In genomic region chr9:33263936-33264472, GRCh38 we compare ENCODE assay signal across 8 cellular contexts. TPM values are rescaled to one million over a fixed set of nuclear protein-coding genes. Genes with fewer than 3 reads are reported as not detected.
A peak's percentile ranks its signal among the peaks of the same experiment; 100 is the strongest.
DNase-seq lines count a peak whose midpoint lies in the region; ATAC-seq and TF ChIP-seq lines count a peak whose summit lies in the region.

No MANE protein-coding gene starts in this region.

- no peaks in the 10 kb centered on the region for H3K27me3 Mint-ChIP-seq in natural killer cell (ENCODE audit: low read depth in 2 of 2)

- H3K9me3 Mint-ChIP-seq in natural killer cell = no peaks in the 10 kb centered on the region

- CTCF ChIA-PET in HCT116 (lab: Charles Lee) = interaction anchor here (1.3 kb wide), 1 partner anchor 22 kb away, joined by 4 read pairs; no protein-coding TSS in a partner anchor

- RAD21 ChIA-PET in HCT116 (lab: Charles Lee; ENCODE audit: low non-redundant PET in 1 of 2, low total read pairs in 2 of 2, uncharacterized antibody in 2 of 2, unreplicated experiment in 2 of 2) = no interaction called here

- peaks cover 40 to 41% of the 10 kb centered on the region in 2 donors for H3K4me1 Mint-ChIP-seq in natural killer cell

- H3K9ac ChIP-seq in HCT116 (ENCODE audit: low read length) (peak overlapping the region; percentile 93), MM.1S (ENCODE audit: low read length) (peak overlapping the region; percentile 90)

- BruUV-seq in HCT116 (replicated peaks; lab: Mats Ljungman, UMichigan) = no TSS peak

- H3F3A ChIP-seq in MM.1S (ENCODE audit: insufficient read depth, low read length) = no peaks in the 10 kb centered on the region

- intact Hi-C loops in HCT116 (cut with micrococcal nuclease) = loop anchor here (1.0 to 2.0 kb wide), 3 partner anchors 26 to 35 kb away; partner anchors contain the start of gene NFX1
- intact Hi-C loops in esophagus squamous epithelium (cut with DNase I) = no loop called here
- intact Hi-C loops in natural killer cell (cut with micrococcal nuclease) = loop anchor here (1.0 to 10.0 kb wide), 6 partner anchors 26 to 239 kb away; partner anchors contain the start of genes B4GALT1, DNAJA1, NFX1 and NOL6
- intact Hi-C loops in testis (cut with DNase I; ENCODE audit: low total_unique reads) = no loop called here

- peak overlapping the region; percentile 84 for H3K4me3 Mint-ChIP-seq in natural killer cell

- peaks cover 3 to 16% of the 10 kb centered on the region in 2 experiments; a peak in 3 of 4 replicates for H3K4me1 ChIP-seq in HCT116 (ENCODE audit: control insufficient read depth in 1 of 2, insufficient read depth in 2 of 2, low read length in 2 of 2)
- H3K4me1 ChIP-seq in MM.1S (ENCODE audit: low read length) = peaks cover 6% of the 10 kb centered on the region; the same call in 1 of the 2 replicates
- H3K4me1 ChIP-seq in esophagus squamous epithelium = peaks cover 12 to 48% (median 28%) of the 10 kb centered on the region in 3 donors
- H3K4me1 ChIP-seq in testis = peaks cover 17% of the 10 kb centered on the region

- H3K27ac ChIP-seq in HCT116 (ENCODE audit: low read depth, low read length) (peak overlapping the region; percentile 87), MM.1S (ENCODE audit: low read length) (peak overlapping the region; percentile 74), esophagus squamous epithelium (peak overlapping the region; percentile 94 to 99 (median 96)), testis (peak overlapping the region; percentile 82 to 88)

- TF ChIP-seq RAD21 in HCT116 (IDR thresholded peaks at IDR 0.05; ENCODE audit: low read depth) = no peak

- H3K9me3 ChIP-seq in HCT116 (ENCODE audit: control insufficient read depth in 1 of 2, insufficient read depth in 1 of 2, low read depth in 1 of 2, low read length in 2 of 2) (no peaks in the 10 kb centered on the region), MM.1S (replicated peaks; ENCODE audit: insufficient read depth, low read length) (no peaks in the 10 kb centered on the region), esophagus squamous epithelium (no peaks in the 10 kb centered on the region), testis (no peaks in the 10 kb centered on the region)

- H3K79me2 ChIP-seq in HCT116 (ENCODE audit: insufficient read depth, low read length) (peaks cover 66% of the 10 kb centered on the region), MM.1S (ENCODE audit: low read length) (peaks cover 69% of the 10 kb centered on the region)

- WGBS in esophagus squamous epithelium, 2 donors = 0 to 1% methylated on average over 24 to 37 of the region's 42 CpGs
- 1 to 2% methylated on average over 10 to 42 of the region's 42 CpGs for WGBS in testis, 2 donors

- H3K27ac Mint-ChIP-seq in natural killer cell = peak overlapping the region; percentile 93 to 95

- ATAC-seq in HCT116 (peak; percentile 23), natural killer cell (peak; percentile 1 to 5 (median 2))

- TF ChIP-seq POLR2A in HCT116 (IDR thresholded peaks at IDR 0.05; ENCODE audit: borderline replicate concordance, extremely low read depth, insufficient read depth, insufficient read length) (no peak), esophagus squamous epithelium (IDR thresholded peaks at IDR 0.05) (no peak), testis (IDR thresholded peaks at IDR 0.05) (no peak)

- peaks cover 39 to 42% of the 10 kb centered on the region in 2 experiments for H3K36me3 ChIP-seq in HCT116 (ENCODE audit: control insufficient read depth in 1 of 2, insufficient read depth in 2 of 2, low read length in 2 of 2)
- peaks cover 22% of the 10 kb centered on the region; the same call in 1 of the 2 replicates for H3K36me3 ChIP-seq in MM.1S (replicated peaks; ENCODE audit: insufficient read depth, low read length)
- peaks cover 20 to 70% (median 20%) of the 10 kb centered on the region in 3 donors for H3K36me3 ChIP-seq in esophagus squamous epithelium
- H3K36me3 ChIP-seq in testis (ENCODE audit: low read depth, missing control alignments) = no peaks in the 10 kb centered on the region

- H4K20me1 ChIP-seq in HCT116 (ENCODE audit: insufficient read depth) (no peaks in the 10 kb centered on the region), MM.1S (ENCODE audit: insufficient read depth, low read length) (no peaks in the 10 kb centered on the region)

- DNase-seq in DMS79 treated with DMSO at 0.1 percent for 48 hours (lab: John Stamatoyannopoulos, UW) (peak; percentile 23), DMS79 (lab: John Stamatoyannopoulos, UW) (no peak), HCT116 (ENCODE audit: low read depth, low spot score) (no peak), MM.1S (peak; percentile 55), esophagus squamous epithelium (lab: John Stamatoyannopoulos, UW) (peak; percentile 49), natural killer cell (peak; percentile 51), testis (peak; percentile 63)
- peak; percentile 48 for DNase-seq in activated T-cell treated with anti-CD3 and anti-CD28 coated beads, Interleukin-2, amount 50 U/mL, for 1 hour

- H3K4me2 ChIP-seq in HCT116 (ENCODE audit: low read length) (peak overlapping the region; percentile 80), MM.1S (ENCODE audit: low read depth, low read length) (peak overlapping the region; percentile 95)

- peak overlapping the region; percentile 98 to 99 for H3K4me3 ChIP-seq in HCT116 (replicated peaks in 1 of 2; ENCODE audit: low read depth in 1 of 2, low read length in 2 of 2)
- peak overlapping the region; percentile 99 for H3K4me3 ChIP-seq in MM.1S (ENCODE audit: low read length)
- peak overlapping the region; percentile 67 to 98 (median 80) for H3K4me3 ChIP-seq in esophagus squamous epithelium
- H3K4me3 ChIP-seq in testis = peak overlapping the region; percentile 89 to 99

- no peak for TF ChIP-seq CTCF in HCT116 (IDR thresholded peaks at IDR 0.05 in 2 of 3, conservative IDR thresholded peaks at IDR 0.05 in 1 of 3; ENCODE audit: borderline replicate concordance in 1 of 3, insufficient read depth in 1 of 3, low read depth in 2 of 3, low read length in 2 of 3)
- no peak for TF ChIP-seq CTCF in MM.1S (IDR thresholded peaks at IDR 0.05; ENCODE audit: low read length)
- no peak for TF ChIP-seq CTCF in esophagus squamous epithelium (IDR thresholded peaks at IDR 0.05)
- TF ChIP-seq CTCF in natural killer cell (IDR thresholded peaks at IDR 0.05) = no peak
- no peak for TF ChIP-seq CTCF in testis (IDR thresholded peaks at IDR 0.05)

- H3K9me2 ChIP-seq in HCT116 (ENCODE audit: insufficient read depth) (no peaks in the 10 kb centered on the region), MM.1S (replicated peaks; ENCODE audit: insufficient read depth, low read length) (no peaks in the 10 kb centered on the region)

- H3K27me3 ChIP-seq in HCT116 (ENCODE audit: insufficient read depth, low read length) (no peaks in the 10 kb centered on the region), MM.1S (replicated peaks; ENCODE audit: insufficient read depth, low read length) (no peaks in the 10 kb centered on the region), esophagus squamous epithelium (no peaks in the 10 kb centered on the region), testis (no peaks in the 10 kb centered on the region)

- no peak overlapping the region for H2AFZ ChIP-seq in HCT116 (ENCODE audit: low read depth, low read length, poor library complexity, severe bottlenecking)
- peak overlapping the region; percentile 80 for H2AFZ ChIP-seq in MM.1S (ENCODE audit: low read length)

- POLR2A ChIA-PET in HCT116 (lab: Charles Lee) = interaction anchor here (0.9 to 1.0 kb wide), 2 partner anchors 30 to 239 kb away, joined by 3 read pairs; partner anchors contain the start of gene DNAJA1

- peaks cover 6% of the 10 kb centered on the region for H3K36me3 Mint-ChIP-seq in natural killer cell

TF ChIP-seq in HCT116, 20 proteins besides CTCF, POLR2A, EP300 and RAD21:
- TF ChIP-seq FOSL1 (IDR thresholded peaks at IDR 0.05; ENCODE audit: low read depth) (no peak), SP1 (IDR thresholded peaks at IDR 0.05; ENCODE audit: low read depth) (no peak)

RNA-seq across cellular contexts. Expression of gene BAG1, which starts 0.5 kb away (rescaled TPM):
- total RNA-seq in HCT116 (2021; ENCODE audit: unreplicated experiment) (58.2 TPM), esophagus squamous epithelium (100 to 1,000 TPM in 1 of 4 donors, 10 to 100 TPM in 3; 73.2 to 101 (median 91.0) TPM), natural killer cell (100 to 1,000 TPM in 1 of 3 donors, 10 to 100 TPM in 2; 83.4 to 102 (median 93.4) TPM), testis (100 to 1,000 TPM in 1 of 2 donors, 10 to 100 TPM in 1; 96.6 to 147 TPM)
- 27.2 and 32.6 TPM in 2 replicates for polyA plus RNA-seq in HCT116 (2012)
- polyA plus RNA-seq in testis (ENCODE audit: insufficient read depth, low read depth, low replicate concordance) = 203 TPM

RNA-seq across cellular contexts. Expression of gene CHMP5, which starts 0.8 kb away (rescaled TPM):
- total RNA-seq in HCT116 (2021; ENCODE audit: unreplicated experiment) (61.8 TPM), esophagus squamous epithelium (10 to 100 TPM; 37.7 to 62.5 (median 54.2) TPM), natural killer cell (10 to 100 TPM; 21.3 to 24.5 (median 24.0) TPM), testis (10 to 100 TPM; 53.2 to 57.0 TPM)
- 58.1 and 63.2 TPM in 2 replicates for polyA plus RNA-seq in HCT116 (2012)
- polyA plus RNA-seq in testis (ENCODE audit: insufficient read depth, low read depth, low replicate concordance) = 84.1 TPM

RNA-seq across cellular contexts. Expression of gene SPINK4, which starts 24.0 kb away (rescaled TPM):
- total RNA-seq in HCT116 (2021; ENCODE audit: unreplicated experiment) = not detected
- polyA plus RNA-seq in HCT116 (2012) = not detected in 2 replicates
- not detected for total RNA-seq in esophagus squamous epithelium
- total RNA-seq in natural killer cell = not detected
- not detected for total RNA-seq in testis
- polyA plus RNA-seq in testis (ENCODE audit: insufficient read depth, low read depth, low replicate concordance) = not detected

RNA-seq across cellular contexts. Expression of gene NFX1, which starts 26.3 kb away (rescaled TPM):
- total RNA-seq in HCT116 (2021; ENCODE audit: unreplicated experiment) (31.7 TPM), esophagus squamous epithelium (10 to 100 TPM; 19.7 to 47.7 (median 27.2) TPM), natural killer cell (10 to 100 TPM; 33.0 to 38.8 (median 38.5) TPM), testis (10 to 100 TPM; 46.7 to 48.6 TPM)
- polyA plus RNA-seq in HCT116 (2012) = 19.6 and 23.2 TPM in 2 replicates
- 30.0 TPM for polyA plus RNA-seq in testis (ENCODE audit: insufficient read depth, low read depth, low replicate concordance)

Comparison
In these comparisons a context has a peak if more than half of its experiments do, and no peak if none do; other contexts are left out.
1. DNase-seq: peak in DMS79 treated with DMSO at 0.1 percent for 48 hours (single experiment), MM.1S (single experiment), activated T-cell treated with anti-CD3 and anti-CD28 coated beads, Interleukin-2, amount 50 U/mL, for 1 hour (single experiment), esophagus squamous epithelium (single experiment), natural killer cell (single experiment) and testis (single experiment); none in DMS79 (single experiment) and HCT116 (single experiment).
2. intact Hi-C loops: an anchor here in HCT116 (1.0 to 2.0 kb wide) and natural killer cell (1.0 to 10.0 kb wide); none called in esophagus squamous epithelium and testis.
3. Peak in every context shown above with its lines, with median percentiles within 50 percentile points of each other: H3K27ac ChIP-seq and H3K4me3 ChIP-seq.